Comparison of ENCODE assay signal across 16 cellular contexts in the genomic region with DNA sequence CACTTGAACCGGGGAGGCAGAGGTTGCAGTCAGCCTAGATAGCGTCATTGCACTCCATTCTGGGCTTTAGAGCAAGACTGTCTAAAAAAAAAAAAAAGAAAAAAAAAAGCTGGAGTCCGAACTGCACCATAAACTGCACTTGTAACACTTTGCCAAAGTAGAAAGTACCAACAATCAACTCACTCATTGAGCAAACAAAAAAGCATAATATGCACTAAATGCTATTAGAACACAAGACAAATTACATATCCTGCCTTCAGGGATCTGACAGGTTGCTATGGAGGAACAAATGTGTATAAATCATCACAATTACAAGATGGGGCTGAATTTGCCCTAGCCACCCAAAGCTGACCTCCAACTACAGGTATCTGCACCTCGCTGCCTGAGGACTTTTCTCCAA. TPM values are rescaled to one million over a fixed set of nuclear protein-coding genes. Genes with fewer than 3 reads are reported as not detected.
DNase-seq lines count a peak whose midpoint lies in the region; TF ChIP-seq lines count a peak whose summit lies in the region.
"Had no signal": no experiment of that assay in that cellular context is flagged by ENCODE, and none has a peak within 500 bp of the region (broad histone marks: within the 10 kb centered on the region; RNA-seq: fewer than 3 reads in every experiment).

No MANE protein-coding gene starts in this region.

- no peaks in the 10 kb centered on the region for H3K9me3 ChIP-seq in HEK293 (ENCODE audit: control insufficient read depth, insufficient read depth, low read depth, low read length)
- no peaks in the 10 kb centered on the region for H3K9me3 ChIP-seq in liver (ENCODE audit: control insufficient read depth in 4 of 4, low read length in 3 of 4)
- no peaks in the 10 kb centered on the region for H3K9me3 ChIP-seq in stomach
- H3K9me3 ChIP-seq: BE2C had no signal

- peaks cover 20% of the 10 kb centered on the region for H3K36me3 Mint-ChIP-seq in nephron progenitor cell (ENCODE audit: low read depth)

- peaks cover 19% of the 10 kb centered on the region for H3K4me1 Mint-ChIP-seq in nephron progenitor cell

- no peak overlapping the region for H3K9ac ChIP-seq in liver (ENCODE audit: low read depth in 1 of 2, low read length in 2 of 2)

- H3K4me3 Mint-ChIP-seq in nephron progenitor cell: no peak overlapping the region
- H3K4me3 Mint-ChIP-seq: CD14-positive monocyte; CD8-positive, alpha-beta T cell; GM23338 had no signal

- CTCF ChIA-PET in HEK293 (lab: Yijun Ruan, JAX): interaction anchor here (0.7 to 2.1 kb wide), 11 partner anchors 9 to 1964 kb away, joined by 3 to 20 read pairs (median 4); no protein-coding TSS in a partner anchor

- TF ChIP-seq CTCF in HEK293 (tag by site-specific recombination; IDR thresholded peaks at IDR 0.05) (no peak), VCaP (conservative IDR thresholded peaks at IDR 0.05) (no peak), liver (IDR thresholded peaks at IDR 0.05; ENCODE audit: low read depth, low read length, missing input control) (no peak), stomach (IDR thresholded peaks at IDR 0.05) (no peak), nephron progenitor cell (IDR thresholded peaks at IDR 0.05) (no peak)

- TF ChIP-seq POLR2A in stomach (IDR thresholded peaks at IDR 0.05): no peak

- POLR2A ChIA-PET in HEK293 (lab: Yijun Ruan, JAX): interaction anchor here (0.7 kb wide), 1 partner anchor 856 kb away, joined by 4 read pairs; no protein-coding TSS in a partner anchor

- H3K9me3 Mint-ChIP-seq in nephron progenitor cell: no peaks in the 10 kb centered on the region
- H3K9me3 Mint-ChIP-seq: CD14-positive monocyte; CD8-positive, alpha-beta T cell; GM23338 had no signal

- H3K4me1 ChIP-seq in HEK293 (ENCODE audit: control insufficient read depth, insufficient read depth, low read length) (peaks cover 20% of the 10 kb centered on the region), liver (ENCODE audit: control insufficient read depth in 4 of 4, insufficient read depth in 4 of 4, low read length in 3 of 4) (peaks cover 7 to 46% (median 36%) of the 10 kb centered on the region in 4 donors), stomach (peaks cover 71 to 100% (median 92%) of the 10 kb centered on the region in 4 donors)

- H3K27ac Mint-ChIP-seq in nephron progenitor cell: no peak overlapping the region
- H3K27ac Mint-ChIP-seq: CD8-positive, alpha-beta T cell; GM23338 had no signal

- no peak for TF ChIP-seq EP300 in stomach (IDR thresholded peaks at IDR 0.05)

- intact Hi-C loops in stomach (cut with DNase I; ENCODE audit: low total_unique reads): no loop called here

- H3K27me3 ChIP-seq in liver (ENCODE audit: control insufficient read depth in 4 of 4, insufficient read depth in 4 of 4, low read length in 3 of 4) (no peaks in the 10 kb centered on the region), stomach (no peaks in the 10 kb centered on the region)
- H3K27me3 ChIP-seq: BE2C had no signal

- H3K27ac ChIP-seq in HEK293 (ENCODE audit: extremely low read depth, low read depth, low read length) (no peak overlapping the region), VCaP (peak overlapping the region; percentile 50), liver (ENCODE audit: low read depth in 1 of 2, low read length in 2 of 2) (peak overlapping the region; percentile 23 to 80), stomach (peak overlapping the region; percentile 41 to 71 (median 48))
- H3K27ac ChIP-seq: HL-60 had no signal

- DNase-seq in stomach (no peak), SHP77 (lab: John Stamatoyannopoulos, UW) (no peak), nephron progenitor cell (no peak), GOT3 (lab: John Stamatoyannopoulos, UW) (no peak)
- DNase-seq: BE2C; CD8-positive, alpha-beta T cell; COR-L47; DMS153; DMS79 treated with DMSO at 0.1 percent for 48 hours; HCEC 1CT had no signal

- H3K4me3 ChIP-seq in HEK293 (ENCODE audit: low read depth, low read length) (no peak overlapping the region), liver (ENCODE audit: low read depth in 1 of 3, low read length in 3 of 3) (no peak overlapping the region), stomach (no peak overlapping the region)
- H3K4me3 ChIP-seq: GM23338 had no signal

- H3K36me3 ChIP-seq in HEK293 (ENCODE audit: control insufficient read depth in 2 of 2, insufficient read depth in 1 of 2, low read length in 2 of 2) (no peaks in the 10 kb centered on the region), liver (ENCODE audit: control insufficient read depth in 4 of 4, insufficient read depth in 3 of 4, low read depth in 1 of 4, low read length in 3 of 4) (no peaks in the 10 kb centered on the region), stomach (no peaks in the 10 kb centered on the region)
- H3K36me3 ChIP-seq: BE2C had no signal

- 46% methylated on average over 4 of the region's 4 CpGs for WGBS in liver
- 40 to 71% (median 55%) methylated on average over 4 of the region's 4 CpGs for WGBS in stomach, 5 donors

- TF ChIP-seq RAD21 in liver (IDR thresholded peaks at IDR 0.05): no peak

- H3K27me3 Mint-ChIP-seq in nephron progenitor cell (ENCODE audit: low read depth, poor library complexity): no peaks in the 10 kb centered on the region

TF ChIP-seq in HEK293, 187 proteins besides CTCF, POLR2A, EP300 and RAD21:
- TF ChIP-seq ZNF585B (tag by site-specific recombination; IDR thresholded peaks at IDR 0.05): peak; percentile 66
- TF ChIP-seq, protein P1, sequence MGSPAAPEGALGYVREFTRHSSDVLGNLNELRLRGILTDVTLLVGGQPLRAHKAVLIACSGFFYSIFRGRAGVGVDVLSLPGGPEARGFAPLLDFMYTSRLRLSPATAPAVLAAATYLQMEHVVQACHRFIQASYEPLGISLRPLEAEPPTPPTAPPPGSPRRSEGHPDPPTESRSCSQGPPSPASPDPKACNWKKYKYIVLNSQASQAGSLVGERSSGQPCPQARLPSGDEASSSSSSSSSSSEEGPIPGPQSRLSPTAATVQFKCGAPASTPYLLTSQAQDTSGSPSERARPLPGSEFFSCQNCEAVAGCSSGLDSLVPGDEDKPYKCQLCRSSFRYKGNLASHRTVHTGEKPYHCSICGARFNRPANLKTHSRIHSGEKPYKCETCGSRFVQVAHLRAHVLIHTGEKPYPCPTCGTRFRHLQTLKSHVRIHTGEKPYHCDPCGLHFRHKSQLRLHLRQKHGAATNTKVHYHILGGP (tag by site-specific recombination; IDR thresholded peaks at IDR 0.05): no peak
TF ChIP-seq in HEK293: peak in this region for 1.

TF ChIP-seq in liver, 16 proteins besides CTCF, POLR2A, EP300 and RAD21:
- TF ChIP-seq YY1 (IDR thresholded peaks at IDR 0.05) (no peak), SP1 (IDR thresholded peaks at IDR 0.05) (no peak), RXRA (IDR thresholded peaks at IDR 0.05) (no peak), JUND (IDR thresholded peaks at IDR 0.05) (no peak), NR2F2 (IDR thresholded peaks at IDR 0.05) (no peak), ATF3 (IDR thresholded peaks at IDR 0.05) (no peak), GABPA (IDR thresholded peaks at IDR 0.05 in 1 of 2, conservative IDR thresholded peaks at IDR 0.05 in 1 of 2) (no peak), HNF4G (IDR thresholded peaks at IDR 0.05) (no peak), EGR1 (IDR thresholded peaks at IDR 0.05; ENCODE audit: low read depth in 2 of 2) (no peak)
- TF ChIP-seq, protein P2, sequence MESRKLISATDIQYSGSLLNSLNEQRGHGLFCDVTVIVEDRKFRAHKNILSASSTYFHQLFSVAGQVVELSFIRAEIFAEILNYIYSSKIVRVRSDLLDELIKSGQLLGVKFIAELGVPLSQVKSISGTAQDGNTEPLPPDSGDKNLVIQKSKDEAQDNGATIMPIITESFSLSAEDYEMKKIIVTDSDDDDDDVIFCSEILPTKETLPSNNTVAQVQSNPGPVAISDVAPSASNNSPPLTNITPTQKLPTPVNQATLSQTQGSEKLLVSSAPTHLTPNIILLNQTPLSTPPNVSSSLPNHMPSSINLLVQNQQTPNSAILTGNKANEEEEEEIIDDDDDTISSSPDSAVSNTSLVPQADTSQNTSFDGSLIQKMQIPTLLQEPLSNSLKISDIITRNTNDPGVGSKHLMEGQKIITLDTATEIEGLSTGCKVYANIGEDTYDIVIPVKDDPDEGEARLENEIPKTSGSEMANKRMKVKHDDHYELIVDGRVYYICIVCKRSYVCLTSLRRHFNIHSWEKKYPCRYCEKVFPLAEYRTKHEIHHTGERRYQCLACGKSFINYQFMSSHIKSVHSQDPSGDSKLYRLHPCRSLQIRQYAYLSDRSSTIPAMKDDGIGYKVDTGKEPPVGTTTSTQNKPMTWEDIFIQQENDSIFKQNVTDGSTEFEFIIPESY (IDR thresholded peaks at IDR 0.05): no peak

RNA-seq across cellular contexts. Expression of gene GNAQ, which starts 27.9 kb away (rescaled TPM):
- total RNA-seq in liver: 10 to 100 TPM; 15.7 to 19.6 TPM
- polyA plus RNA-seq in liver: 1 to 10 TPM; 6.8 to 9.5 TPM
- total RNA-seq in stomach: 10 to 100 TPM; 38.2 to 75.3 (median 52.2) TPM
- 10 to 100 TPM; 13.1 to 26.0 (median 15.5) TPM for polyA plus RNA-seq in stomach
